1 cellular context compared by ENCODE assay signal in genomic region chr2:47321006-47321405, GRCh38.
TF ChIP-seq lines count a peak whose summit lies in the region.

No MANE protein-coding gene starts in this region.

TF ChIP-seq in IMR-90, 13 proteins besides CTCF, POLR2A, EP300 and RAD21:
- TF ChIP-seq RFX5 (IDR thresholded peaks at IDR 0.05; ENCODE audit: low read depth, low read length) (no peak), BHLHE40 (IDR thresholded peaks at IDR 0.05; ENCODE audit: low read depth, low read length) (no peak), MAZ (IDR thresholded peaks at IDR 0.05; ENCODE audit: borderline replicate concordance, low read depth, low read length) (no peak), CHD1 (IDR thresholded peaks at IDR 0.05; ENCODE audit: low read depth, low read length) (no peak), NFE2L2 (IDR thresholded peaks at IDR 0.05; ENCODE audit: low read depth, low read length) (no peak), MXI1 (IDR thresholded peaks at IDR 0.05; ENCODE audit: borderline replicate concordance, low read depth, low read length) (no peak), ELK1 (IDR thresholded peaks at IDR 0.05; ENCODE audit: borderline replicate concordance, low read depth, low read length) (no peak)
